ENCODE assay signal across 17 cellular contexts in the genomic region with DNA sequence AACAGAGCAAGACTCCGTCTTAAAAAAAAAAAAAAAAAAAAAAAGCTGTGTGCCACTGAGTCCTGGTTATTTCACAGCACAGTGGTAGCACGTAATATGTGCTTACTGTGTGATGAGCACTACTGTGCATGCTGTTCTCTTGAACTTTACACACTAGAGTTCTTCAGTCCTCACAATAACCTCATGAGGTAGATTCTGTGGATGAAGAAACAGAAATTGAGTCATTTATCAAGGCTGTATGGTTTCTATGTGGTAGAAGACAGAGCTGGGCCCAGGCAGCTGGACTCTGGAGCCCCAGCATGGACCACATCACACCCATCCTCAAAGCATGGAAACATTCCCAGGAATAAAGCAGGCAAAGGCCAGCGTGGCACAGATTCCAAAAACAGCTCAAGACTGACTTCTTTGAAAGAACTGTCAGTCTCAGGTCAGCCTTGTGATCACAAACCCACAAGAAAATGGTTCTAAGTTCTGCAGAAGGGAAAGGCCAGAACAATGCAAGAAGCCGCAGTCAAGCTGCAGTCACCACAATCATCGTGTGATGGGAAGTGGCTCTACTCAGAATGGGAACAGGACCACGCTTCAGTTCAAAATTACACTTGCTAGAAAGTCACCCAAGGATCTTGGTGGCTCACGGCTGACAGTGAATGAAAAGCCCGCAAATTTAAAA. TPM values are rescaled to one million over a fixed set of nuclear protein-coding genes. Genes with fewer than 3 reads are reported as not detected.
A peak's percentile ranks its signal among the peaks of the same experiment; 100 is the strongest.
DNase-seq lines count a peak whose midpoint lies in the region; ATAC-seq and TF ChIP-seq lines count a peak whose summit lies in the region.
"Had no signal": no experiment of that assay in that cellular context is flagged by ENCODE, and none has a peak within 500 bp of the region (broad histone marks: within the 10 kb centered on the region; RNA-seq: fewer than 3 reads in every experiment).

No MANE protein-coding gene starts in this region.

- H3K27me3 Mint-ChIP-seq in stimulated activated naive CD8-positive, alpha-beta T cell treated with anti-CD3 and anti-CD28 coated beads, Interleukin-15, amount 100 ng/mL, for 72 hours, result no peaks in the 10 kb centered on the region

- H3K27ac ChIP-seq in right cardiac atrium (ENCODE audit: low read length), result peak overlapping the region; percentile 3
- peak overlapping the region in 1 of 10 donors; percentile 13 for H3K27ac ChIP-seq in heart right ventricle
- H3K27ac ChIP-seq: cardiac muscle cell had no signal

- H3K9me3 ChIP-seq in right cardiac atrium (ENCODE audit: control insufficient read depth, low read length) (no peaks in the 10 kb centered on the region), heart right ventricle (no peaks in the 10 kb centered on the region)
- H3K9me3 ChIP-seq: heart left ventricle, stomach had no signal

- no peak overlapping the region for H3K4me3 Mint-ChIP-seq in stimulated activated naive CD8-positive, alpha-beta T cell treated with anti-CD3 and anti-CD28 coated beads, Interleukin-15, amount 100 ng/mL, for 72 hours

- peaks cover 8% of the 10 kb centered on the region for H3K4me1 Mint-ChIP-seq in stimulated activated naive CD8-positive, alpha-beta T cell treated with anti-CD3 and anti-CD28 coated beads, Interleukin-15, amount 100 ng/mL, for 72 hours

- intact Hi-C loops in right cardiac atrium (cut with DNase I) (loop anchor here in 2 of 4 donors (5.0 to 10.0 kb wide), 2 partner anchors 48 to 50 kb away; a partner anchor contains a TSS), heart right ventricle (cut with DNase I) (loop anchor here in 1 of 10 donors (10.0 kb wide), 1 partner anchor 60 kb away; no protein-coding TSS in a partner anchor)

- no peaks in the 10 kb centered on the region for H3K9me3 Mint-ChIP-seq in stimulated activated naive CD8-positive, alpha-beta T cell treated with anti-CD3 and anti-CD28 coated beads, Interleukin-15, amount 100 ng/mL, for 72 hours

- H3K4me1 ChIP-seq in right cardiac atrium (ENCODE audit: control insufficient read depth, insufficient read depth, low read length) (peaks cover 25% of the 10 kb centered on the region), heart right ventricle (peaks cover 9 to 70% (median 50%) of the 10 kb centered on the region in 9 donors)

- H3K36me3 ChIP-seq in heart right ventricle, result peaks cover 0 to 6% (median 0%) of the 10 kb centered on the region in 9 donors
- H3K36me3 ChIP-seq: cardiac muscle cell had no signal

- H3K4me3 ChIP-seq in right cardiac atrium (ENCODE audit: low read length) (no peak overlapping the region), heart right ventricle (no peak overlapping the region)
- H3K4me3 ChIP-seq: cardiac muscle cell, heart left ventricle, stomach had no signal

- ATAC-seq in right cardiac atrium, result no peak
- ATAC-seq in heart right ventricle, result no peak
- peak; percentile 91 for ATAC-seq in stimulated activated naive CD8-positive, alpha-beta T cell treated with anti-CD3 and anti-CD28 coated beads, Interleukin-15, amount 100 ng/mL, for 72 hours
- ATAC-seq in GM21717 (IDR thresholded peaks at IDR 0.05; ENCODE audit: unreplicated experiment), result no peak
- ATAC-seq in HG03095 (IDR thresholded peaks at IDR 0.05; ENCODE audit: unreplicated experiment), result no peak
- ATAC-seq: heart left ventricle, left ventricle myocardium superior, PC-3 had no signal

- H3K27me3 ChIP-seq in right cardiac atrium (ENCODE audit: control insufficient read depth, insufficient read depth), result no peaks in the 10 kb centered on the region
- no peaks in the 10 kb centered on the region for H3K27me3 ChIP-seq in heart right ventricle
- H3K27me3 ChIP-seq: cardiac muscle cell, heart left ventricle, stomach had no signal

- 81% methylated on average over 8 of the region's 8 CpGs for WGBS in right cardiac atrium
- WGBS in heart right ventricle, 2 donors, result 83 to 86% methylated on average over 8 of the region's 8 CpGs

- H3K27ac Mint-ChIP-seq in stimulated activated naive CD8-positive, alpha-beta T cell treated with anti-CD3 and anti-CD28 coated beads, Interleukin-15, amount 100 ng/mL, for 72 hours, result peak overlapping the region in 1 of 2 donors; percentile 37

- no peak for TF ChIP-seq CTCF in heart right ventricle (IDR thresholded peaks at IDR 0.05)

- DNase-seq in right cardiac atrium, result peak in 1 of 3 donors; percentile 10
- no peak for DNase-seq in heart right ventricle
- peak; percentile 85 for DNase-seq in MV-4-11 (lab: John Stamatoyannopoulos, UW)
- peak; percentile 67 for DNase-seq in fibroblast of peridontal ligament (ENCODE audit: extremely low read depth)
- DNase-seq in stimulated activated naive CD8-positive, alpha-beta T cell treated with anti-CD3 and anti-CD28 coated beads, Interleukin-15, amount 100 ng/mL, for 72 hours, result peak in 1 of 2 donors; percentile 65
- DNase-seq in NCI-H345 treated with DMSO at 0.1 percent for 48 hours (lab: John Stamatoyannopoulos, UW; ENCODE audit: unreplicated experiment), result no peak
- DNase-seq: activated gamma-delta T cell, C1 segment of cervical spinal cord, heart left ventricle, left ventricle myocardium superior, NCI-H2171, occipital lobe, PC-3, stomach had no signal

RNA-seq across cellular contexts. Expression of a gene that starts 49.5 kb away (rescaled TPM):
- total RNA-seq in right cardiac atrium (100 to 1,000 TPM in 1 of 4 donors, 10 to 100 TPM in 3; 72.1 to 105 (median 79.1) TPM), heart right ventricle (100 to 1,000 TPM in 9 of 10 donors, 10 to 100 TPM in 1; 74.7 to 137 (median 112) TPM)
- polyA plus RNA-seq in right cardiac atrium (30.4 TPM), heart right ventricle (10 to 100 TPM; 13.2 to 63.1 TPM)

Comparison
In these comparisons a context has a peak if more than half of its experiments do, and no peak if none do; other contexts are left out.
1. DNase-seq: peak in MV-4-11 (single experiment) and fibroblast of peridontal ligament (single experiment); none in heart right ventricle (0 of 2) and NCI-H345 treated with DMSO at 0.1 percent for 48 hours (single experiment).